ENCODE assay signal across 17 cellular contexts in genomic region chrX:13285229-13285628, GRCh38. TPM values are rescaled to one million over a fixed set of nuclear protein-coding genes. Genes with fewer than 3 reads are reported as not detected.
DNase-seq lines count a peak whose midpoint lies in the region; ATAC-seq, FAIRE-seq and TF ChIP-seq lines count a peak whose summit lies in the region.
"Had no signal": no experiment of that assay in that cellular context is flagged by ENCODE, and none has a peak within 500 bp of the region (broad histone marks: within the 10 kb centered on the region; RNA-seq: fewer than 3 reads in every experiment).

No MANE protein-coding gene starts in this region.

- no peak overlapping the region for H4K5ac ChIP-seq in H1 (ENCODE audit: insufficient read length, low read depth, low read length)

- TF ChIP-seq CTCF in H1 (IDR thresholded peaks at IDR 0.05; ENCODE audit: control extremely low read depth in 1 of 3, insufficient read depth in 1 of 3, low read depth in 1 of 3, low read length in 3 of 3) = no peak

- TF ChIP-seq RAD21 in H1 (IDR thresholded peaks at IDR 0.05 in 1 of 2, conservative IDR thresholded peaks at IDR 0.05 in 1 of 2; ENCODE audit: low read depth in 2 of 2, low read length in 2 of 2) = no peak

- no peaks in the 10 kb centered on the region for H4K20me1 ChIP-seq in H1 (replicated peaks in 1 of 2; ENCODE audit: control insufficient read depth in 1 of 2, insufficient read depth in 2 of 2, low read length in 2 of 2)

- DNase-seq in EH (ENCODE audit: low read depth) (peak; percentile 5), H1 (ENCODE audit: low read depth in 1 of 2, low spot score in 2 of 2) (no peak), neuronal stem cell (ENCODE audit: low spot score) (no peak), NCI-H2029 (lab: John Stamatoyannopoulos, UW) (no peak), mucosa of gallbladder (ENCODE audit: low spot score) (no peak), Right ventricle myocardium superior (no peak)
- DNase-seq: CD8-positive, alpha-beta T cell; EL; HCEC 1CT; NCI-H1092; PC-3 had no signal

- no peaks in the 10 kb centered on the region for H3K27me3 ChIP-seq in HUES6 (ENCODE audit: control insufficient read depth, insufficient read depth, low read length)
- no peaks in the 10 kb centered on the region for H3K27me3 ChIP-seq in H1 (replicated peaks in 1 of 4; ENCODE audit: control insufficient read depth in 3 of 4, extremely low read depth in 1 of 4, insufficient read depth in 3 of 4, low read length in 3 of 4)
- H3K27me3 ChIP-seq in neuronal stem cell (ENCODE audit: control insufficient read depth in 3 of 3, insufficient read depth in 3 of 3, low read depth in 1 of 3, low read length in 3 of 3) = no peaks in the 10 kb centered on the region
- H3K27me3 ChIP-seq: BE2C had no signal

- H3K36me3 ChIP-seq in HUES6 (ENCODE audit: control insufficient read depth, insufficient read depth, low read length) = 0 out of 2 replicates have a peak, but pooled peaks cover 4% of the 10 kb centered on the region
- H3K36me3 ChIP-seq in H1 (ENCODE audit: control insufficient read depth in 2 of 4, insufficient read depth in 4 of 4, low read length in 3 of 4) = no peaks in the 10 kb centered on the region; a peak in 1 of 8 replicates
- H3K36me3 ChIP-seq in neuronal stem cell (replicated peaks in 1 of 2; ENCODE audit: control insufficient read depth in 2 of 2, insufficient read depth in 2 of 2, low read length in 2 of 2) = no peaks in the 10 kb centered on the region
- H3K36me3 ChIP-seq: BE2C had no signal

- H3K79me2 ChIP-seq in H1 (ENCODE audit: control insufficient read depth in 1 of 2, insufficient read depth in 2 of 2, low read length in 2 of 2) = no peaks in the 10 kb centered on the region

- H3K4me1 ChIP-seq in HUES6 (ENCODE audit: control insufficient read depth, insufficient read depth, low read length) (peaks cover 30% of the 10 kb centered on the region), H1 (replicated peaks in 1 of 4; ENCODE audit: control insufficient read depth in 3 of 4, insufficient read depth in 4 of 4, low read length in 3 of 4) (peaks cover 3 to 15% (median 8%) of the 10 kb centered on the region in 4 experiments), neuronal stem cell (ENCODE audit: control insufficient read depth in 2 of 2, insufficient read depth in 1 of 2, low read depth in 1 of 2, low read length in 2 of 2) (peaks cover 3 to 12% of the 10 kb centered on the region in 2 donors)

- H3K27ac ChIP-seq in HUES6 (ENCODE audit: low read depth, low read length) (no peak overlapping the region), H1 (ENCODE audit: low read depth, low read length) (peak overlapping the region; percentile 36; the same call in 1 of the 2 replicates), neuronal stem cell (replicated peaks; ENCODE audit: low read length) (no peak overlapping the region)

- CTCF ChIA-PET in H1 (lab: Charles Lee; ENCODE audit: partially characterized antibody) = no interaction called here

- intact Hi-C loops in Right ventricle myocardium superior (cut with DNase I) = no loop called here

- TF ChIP-seq EP300 in H1 (IDR thresholded peaks at IDR 0.05; ENCODE audit: borderline replicate concordance in 1 of 2, low read depth in 2 of 2, low read length in 2 of 2) = no peak

- H2AFZ ChIP-seq in H1 (ENCODE audit: low read length) (no peak overlapping the region), neuronal stem cell (ENCODE audit: low read length) (no peak overlapping the region)

- H3K4me2 ChIP-seq in H1 (ENCODE audit: insufficient read depth in 1 of 2, low read depth in 2 of 2, low read length in 2 of 2) (no peak overlapping the region), neuronal stem cell (ENCODE audit: insufficient read depth, low read length, poor library complexity, severe bottlenecking) (no peak overlapping the region)

- H3K9ac ChIP-seq in HUES6 (ENCODE audit: low read length) (peak overlapping the region; percentile 15), H1 (replicated peaks in 1 of 4; ENCODE audit: extremely low read depth in 1 of 4, low read depth in 3 of 4, low read length in 3 of 4) (no peak overlapping the region), neuronal stem cell (ENCODE audit: low read depth, low read length, poor library complexity) (no peak overlapping the region)

- peak overlapping the region; percentile 16 for H2BK120ac ChIP-seq in H1 (replicated peaks; ENCODE audit: low read depth, low read length)
- peak overlapping the region; percentile 72 for H2BK120ac ChIP-seq in neuronal stem cell (ENCODE audit: low read depth, low read length)

- H3K23ac ChIP-seq in H1 (ENCODE audit: insufficient read length) = no peak overlapping the region
- H3K23ac ChIP-seq in neuronal stem cell (ENCODE audit: low read depth, low read length, poor library complexity) = no peak overlapping the region

- POLR2A ChIA-PET in H1 (lab: Charles Lee; ENCODE audit: partially characterized antibody) = no interaction called here

- H3K9me3 ChIP-seq in HUES6 (ENCODE audit: control insufficient read depth, insufficient read depth, low read depth, low read length) (peaks cover 47% of the 10 kb centered on the region), H1 (ENCODE audit: insufficient read depth in 2 of 2, low read depth in 1 of 2, low read length in 1 of 2) (no peaks in the 10 kb centered on the region; a peak in 1 of 4 replicates), neuronal stem cell (replicated peaks in 1 of 2; ENCODE audit: control insufficient read depth in 2 of 2, insufficient read depth in 1 of 2, low read depth in 1 of 2, low read length in 2 of 2) (peaks cover 0 to 14% of the 10 kb centered on the region in 2 donors)
- H3K9me3 ChIP-seq: BE2C had no signal

- no peak for ATAC-seq in Right ventricle myocardium superior (ENCODE audit: poor library complexity)
- ATAC-seq: CD8-positive, alpha-beta T cell; K562; PC-3 had no signal

- no peak for TF ChIP-seq POLR2A in H1 (IDR thresholded peaks at IDR 0.05; ENCODE audit: control extremely low read depth in 1 of 2, low read depth in 2 of 2, low read length in 2 of 2)

- H3K14ac ChIP-seq in H1 (ENCODE audit: insufficient read length) (no peak overlapping the region), neuronal stem cell (ENCODE audit: low read length) (peak overlapping the region; percentile 17)

- 87% methylated on average over 5 of the region's 5 CpGs; no CpG with 5 or more reads in 1 of the 2 experiments for WGBS in H1 (ENCODE audit: extremely low coverage in 1 of 2, insufficient coverage in 1 of 2, insufficient read length in 1 of 2, insufficient replicate concordance in 2 of 2, low coverage in 1 of 2, low lambda C conversion rate in 2 of 2, missing lambda C conversion rate in 1 of 2), 2 experiments
- WGBS in neuronal stem cell (ENCODE audit: extremely low coverage in 2 of 2, insufficient read length in 2 of 2, insufficient replicate concordance in 1 of 2), 2 donors = no CpG with 5 or more reads among the region's 5 CpGs

- H3K23me2 ChIP-seq in H1 (ENCODE audit: low read depth, low read length) = no peaks in the 10 kb centered on the region

- H3K4me3 ChIP-seq in HUES6 (ENCODE audit: low read depth, low read length) = no peak overlapping the region
- no peak overlapping the region for H3K4me3 ChIP-seq in H1 (ENCODE audit: extremely low read depth in 1 of 4, insufficient read depth in 2 of 4, low read depth in 3 of 4, low read length in 4 of 4)
- no peak overlapping the region for H3K4me3 ChIP-seq in neuronal stem cell (ENCODE audit: low read length in 2 of 2)
- H3K4me3 ChIP-seq: K562 had no signal

- H2BK15ac ChIP-seq in H1 (ENCODE audit: low read length) (no peak overlapping the region), neuronal stem cell (ENCODE audit: low read length) (no peak overlapping the region)

- FAIRE-seq in H1 (lab: Jason Lieb, UNC) = no peak
- FAIRE-seq: D721Med, K562 had no signal

- peak overlapping the region; percentile 22 for H3K4ac ChIP-seq in H1 (replicated peaks; ENCODE audit: insufficient read length, low read depth, low read length)
- H3K4ac ChIP-seq in neuronal stem cell (ENCODE audit: low read length) = no peak overlapping the region

- H2BK12ac ChIP-seq in H1 (ENCODE audit: low read depth, low read length) (no peak overlapping the region), neuronal stem cell (ENCODE audit: low read length) (no peak overlapping the region)

- H3K79me1 ChIP-seq in H1 (ENCODE audit: low read depth, low read length) (no peaks in the 10 kb centered on the region), neuronal stem cell (ENCODE audit: low read depth, low read length) (no peaks in the 10 kb centered on the region)

- peak overlapping the region; percentile 43; the same call in 1 of the 2 replicates for H2BK20ac ChIP-seq in H1 (ENCODE audit: low read length)

- 0 out of 2 replicates have a peak overlapping the region, but pooled peaks have one; percentile 13 for H2AK5ac ChIP-seq in H1 (ENCODE audit: low read depth, low read length)
- peak overlapping the region; percentile 28 for H2AK5ac ChIP-seq in neuronal stem cell (ENCODE audit: low read depth, low read length)

- no peak overlapping the region for H2BK5ac ChIP-seq in H1 (ENCODE audit: low read depth, low read length)
- no peak overlapping the region for H2BK5ac ChIP-seq in neuronal stem cell (ENCODE audit: low read length)

- H4K8ac ChIP-seq in H1 (ENCODE audit: extremely low read depth, insufficient read depth, low read length) (no peak overlapping the region), neuronal stem cell (ENCODE audit: low read depth, low read length) (no peak overlapping the region)

- H4K91ac ChIP-seq in H1 (replicated peaks; ENCODE audit: insufficient read length, low read length) = peak overlapping the region; percentile 89
- no peak overlapping the region for H4K91ac ChIP-seq in neuronal stem cell (ENCODE audit: low read depth, low read length, poor library complexity)

- H3K56ac ChIP-seq in H1 (replicated peaks; ENCODE audit: insufficient read length, low read depth, low read length) = no peak overlapping the region

- H3K18ac ChIP-seq in H1 (ENCODE audit: extremely low read depth, low read length) (peak overlapping the region; percentile 19; the same call in 1 of the 2 replicates), neuronal stem cell (ENCODE audit: low read length) (peak overlapping the region; percentile 85)

TF ChIP-seq in H1, 55 proteins besides CTCF, POLR2A, EP300 and RAD21 (continues in another document):
- TF ChIP-seq SP4 (IDR thresholded peaks at IDR 0.05; ENCODE audit: low read length) = no peak
- no peak for TF ChIP-seq CTBP2 (IDR thresholded peaks at IDR 0.05; ENCODE audit: borderline replicate concordance, insufficient read depth, insufficient read length, low read length)

RNA-seq across cellular contexts. Expression of gene ATXN3L, which starts 34.6 kb away (rescaled TPM):
- not detected in 2 replicates for total RNA-seq in H1 (2021; fragmentation: NEBNext Ultra II Directional; extraction: Animal tissue kit (Norgen Biotek cat#: 25700))
- not detected in 2 replicates for polyA plus RNA-seq in H1 (2011; rRNA removed)
- not detected for polyA plus RNA-seq in H1 (2011; cell fraction: cytosol; rRNA removed)
- polyA plus RNA-seq in H1 (2011; cell fraction: nucleus; rRNA removed) = not detected
- not detected in 4 replicates for polyA plus RNA-seq in H1 (2012, experiment 1 of 2)
- polyA plus RNA-seq in H1 (2012, experiment 2 of 2) = not detected
- polyA plus RNA-seq in H1 (2013, experiment 1 of 2) = not detected
- polyA plus RNA-seq in H1 (2013, experiment 2 of 2) = not detected
- not detected in 2 replicates for polyA minus RNA-seq in H1 (2011; rRNA and poly(A)+ RNA removed)
- polyA minus RNA-seq in H1 (2011; cell fraction: cytosol; rRNA and poly(A)+ RNA removed) = not detected
- polyA minus RNA-seq in H1 (2011; cell fraction: nucleus; rRNA and poly(A)+ RNA removed) = not detected
- not detected for polyA plus RNA-seq in neuronal stem cell (2013, experiment 1 of 2)
- not detected for polyA plus RNA-seq in neuronal stem cell (2013, experiment 2 of 2)
- total RNA-seq in mucosa of gallbladder = not detected
- total RNA-seq in Right ventricle myocardium superior = not detected
- total RNA-seq: CD8-positive, alpha-beta T cell; HT1080; K562; PC-3 had no signal
- polyA plus RNA-seq: AG04450 had no signal
